In the genomic region with DNA sequence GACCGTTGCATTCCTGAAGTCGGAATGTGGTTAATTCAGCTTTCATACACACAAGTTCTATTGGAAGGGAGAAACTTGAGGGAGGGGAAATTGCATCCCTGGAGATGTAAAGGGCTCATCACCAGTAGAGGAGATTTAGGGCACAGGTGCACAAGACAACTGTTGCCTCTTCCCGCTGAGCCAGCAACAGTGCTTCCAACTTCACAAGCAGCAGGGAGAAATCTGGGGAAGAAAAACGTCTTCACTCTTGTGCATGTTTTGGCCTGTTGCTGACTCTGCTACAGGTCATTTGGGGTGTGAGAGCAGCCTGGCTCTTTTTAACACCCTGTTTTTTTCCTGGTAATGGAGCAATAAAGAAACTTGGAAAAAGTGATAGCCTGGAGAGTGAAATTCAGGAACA, we compare ENCODE assay signal across 28 cellular contexts.
"Had no signal": no experiment of that assay in that cellular context is flagged by ENCODE, and none has a peak within 500 bp of the region (broad histone marks: within the 10 kb centered on the region; RNA-seq: fewer than 3 reads in every experiment).

No MANE protein-coding gene starts in this region.

- H3K4me1 Mint-ChIP-seq: activated naive CD8-positive, alpha-beta T cell treated with anti-CD3 and anti-CD28 coated beads for 36 hours; endodermal cell had no signal

- H3K9me3 ChIP-seq: adrenal gland, ascending aorta, transverse colon had no signal

- H3K9me3 Mint-ChIP-seq: central memory CD8-positive, alpha-beta T cell had no signal

- H3K4me1 ChIP-seq: adrenal gland, esophagus muscularis mucosa, parathyroid adenoma, psoas muscle, right atrium auricular region, transverse colon had no signal

- H3K27me3 ChIP-seq: adrenal gland, ascending aorta, esophagus muscularis mucosa, right atrium auricular region, transverse colon had no signal

- H3K4me3 Mint-ChIP-seq: activated naive CD4-positive, alpha-beta T cell treated with anti-CD3 and anti-CD28 coated beads for 36 hours; activated naive CD8-positive, alpha-beta T cell treated with anti-CD3 and anti-CD28 coated beads for 36 hours; brain; central memory CD8-positive, alpha-beta T cell; dendritic cell treated with granulocyte-macrophage colony-stimulating factor and Interleukin-4, amounts not matched to agents 40 ng/mL and 50 ng/mL, for 4 days; endodermal cell; naive thymus-derived CD4-positive, alpha-beta T cell; neural crest cell; T-cell had no signal

- H3K79me2 ChIP-seq: parathyroid adenoma had no signal

- H2AFZ ChIP-seq: parathyroid adenoma had no signal

- H3K27ac Mint-ChIP-seq: activated naive CD4-positive, alpha-beta T cell treated with anti-CD3 and anti-CD28 coated beads for 36 hours; activated naive CD8-positive, alpha-beta T cell treated with anti-CD3 and anti-CD28 coated beads for 36 hours; dendritic cell treated with granulocyte-macrophage colony-stimulating factor and Interleukin-4, amounts not matched to agents 40 ng/mL and 50 ng/mL, for 4 days; endodermal cell; naive thymus-derived CD4-positive, alpha-beta T cell; T-cell had no signal

- ATAC-seq: left ventricle myocardium superior; naive thymus-derived CD4-positive, alpha-beta T cell; psoas muscle; T-cell had no signal

- H3K36me3 ChIP-seq: adrenal gland, ascending aorta, esophagus muscularis mucosa, right atrium auricular region, transverse colon had no signal

- H3K36me3 Mint-ChIP-seq: activated naive CD8-positive, alpha-beta T cell treated with anti-CD3 and anti-CD28 coated beads for 36 hours; T-cell had no signal

- H3K27ac ChIP-seq: adrenal gland, ascending aorta, parathyroid adenoma, psoas muscle, right atrium auricular region, transverse colon, VCaP had no signal

- H3K4me3 ChIP-seq: adrenal gland, ascending aorta, esophagus muscularis mucosa, psoas muscle, right atrium auricular region, transverse colon had no signal

- H3K9ac ChIP-seq: parathyroid adenoma had no signal

- DNase-seq: activated CD4-positive, alpha-beta T cell treated with anti-CD3 and anti-CD28 coated beads for 4 hours; activated CD4-positive, alpha-beta T cell treated with anti-CD3 and anti-CD28 coated beads, Interleukin-2, amount 50 U/mL, for 4 hours; activated effector memory CD4-positive, alpha-beta T cell treated with anti-CD3 and anti-CD28 coated beads, Interleukin-2, amount 50 U/mL, for 16 hours; activated naive CD4-positive, alpha-beta T cell treated with anti-CD3 and anti-CD28 coated beads for 36 hours; activated naive CD8-positive, alpha-beta T cell treated with anti-CD3 and anti-CD28 coated beads for 36 hours; activated T-cell treated with anti-CD3 and anti-CD28 coated beads for 4 hours; adrenal gland; endodermal cell; glutamatergic neuron; islet precursor cell; left cardiac atrium; left ventricle myocardium superior; naive thymus-derived CD4-positive, alpha-beta T cell; occipital lobe; psoas muscle; stimulated activated CD4-positive, alpha-beta T cell treated with anti-CD3 and anti-CD28 coated beads, Interleukin-2, amount 100 ng/mL, for 48 hours; stimulated activated naive CD4-positive, alpha-beta T cell treated with Interleukin-2 at 50 U/mL for 16 hours; T-cell; transverse colon had no signal
